ENCODE assay signal across 1 cellular context in genomic region chr20:53599378-53599777, GRCh38.
TF ChIP-seq lines count a peak whose summit lies in the region.

No MANE protein-coding gene starts in this region.

TF ChIP-seq in Ishikawa, 13 proteins besides CTCF, POLR2A, EP300 and RAD21 (continued from another document):
- TF ChIP-seq REST (IDR thresholded peaks at IDR 0.05; ENCODE audit: low read depth) (no peak), ZBTB7A (IDR thresholded peaks at IDR 0.05; ENCODE audit: low read depth) (no peak), TCF12 (IDR thresholded peaks at IDR 0.05; ENCODE audit: low read depth) (no peak), EGR1 (IDR thresholded peaks at IDR 0.05) (no peak), CREB1 (IDR thresholded peaks at IDR 0.05; ENCODE audit: low read depth) (no peak)
